25 cellular contexts compared by ENCODE assay signal in genomic region chr6:36639171-36639808, GRCh38. TPM values are rescaled to one million over a fixed set of nuclear protein-coding genes. Genes with fewer than 3 reads are reported as not detected.
A peak's percentile ranks its signal among the peaks of the same experiment; 100 is the strongest.
DNase-seq lines count a peak whose midpoint lies in the region; TF ChIP-seq lines count a peak whose summit lies in the region.
"Had no signal": no experiment of that assay in that cellular context is flagged by ENCODE, and none has a peak within 500 bp of the region (broad histone marks: within the 10 kb centered on the region; RNA-seq: fewer than 3 reads in every experiment).

No MANE protein-coding gene starts in this region.

- no peak overlapping the region for H3K4me3 ChIP-seq in astrocyte of the spinal cord (ENCODE audit: low read depth, low read length)
- no peak overlapping the region for H3K4me3 ChIP-seq in MM.1S (ENCODE audit: low read length)
- H3K4me3 ChIP-seq: SJCRH30 had no signal

- no peak overlapping the region for H3K27ac Mint-ChIP-seq in activated CD4-positive, alpha-beta T cell treated with anti-CD3 and anti-CD28 coated beads, Interleukin-2, amount 10 ng/mL, durations not matched to agents 7 days and 5 days
- no peak overlapping the region for H3K27ac Mint-ChIP-seq in endothelial cell (ENCODE audit: unreplicated experiment)
- H3K27ac Mint-ChIP-seq: HFFc6 had no signal

- peaks cover 2% of the 10 kb centered on the region for H3K27me3 Mint-ChIP-seq in activated CD4-positive, alpha-beta T cell treated with anti-CD3 and anti-CD28 coated beads, Interleukin-2, amount 10 ng/mL, durations not matched to agents 7 days and 5 days
- peaks cover 4% of the 10 kb centered on the region for H3K27me3 Mint-ChIP-seq in endothelial cell (ENCODE audit: unreplicated experiment)

- no peaks in the 10 kb centered on the region for H3K27me3 ChIP-seq in MM.1S (replicated peaks; ENCODE audit: insufficient read depth, low read length)
- H3K27me3 ChIP-seq: SJCRH30 had no signal

- no peak overlapping the region for H3K4me2 ChIP-seq in MM.1S (ENCODE audit: low read depth, low read length)

- TF ChIP-seq CTCF in astrocyte of the spinal cord (IDR thresholded peaks at IDR 0.05; ENCODE audit: low read depth, low read length) (no peak), endothelial cell (IDR thresholded peaks at IDR 0.05; ENCODE audit: unreplicated experiment) (no peak), MM.1S (IDR thresholded peaks at IDR 0.05; ENCODE audit: low read length) (no peak)

- CTCF ChIA-PET in activated CD4-positive, alpha-beta T cell treated with anti-CD3 and anti-CD28 coated beads, Interleukin-2, amount 10 ng/mL, durations not matched to agents 7 days and 5 days (lab: Charles Lee): interaction anchor here (0.7 to 1.0 kb wide), 2 partner anchors 8 to 11 kb away, joined by 3 read pairs; no protein-coding TSS in a partner anchor

- DNase-seq in activated CD4-positive, alpha-beta T cell treated with anti-CD3 and anti-CD28 coated beads, Interleukin-2, amount 10 ng/mL, durations not matched to agents 7 days and 5 days: peak; percentile 42
- DNase-seq in activated CD4-positive, alpha-beta T cell treated with anti-CD3 and anti-CD28 coated beads for 4 hours: no peak
- DNase-seq in astrocyte of the spinal cord (ENCODE audit: low read depth, low spot score): peak; percentile 72
- peak; percentile 40 for DNase-seq in iris pigment epithelial cell (ENCODE audit: low read depth)
- no peak for DNase-seq in endothelial cell (ENCODE audit: low spot score)
- no peak for DNase-seq in MM.1S
- no peak for DNase-seq in HK-2 (ENCODE audit: unreplicated experiment)
- DNase-seq: AML-193, DMS53, GDM1, H7, HFFc6, KBM-7, NCI-H1092 treated with DMSO at 0.1 percent for 48 hours, NCI-H146, NCI-H2029, NCI-H2171, NCI-H345, NCI-H524, NCI-H774, SJCRH30 had no signal

- H3K27ac ChIP-seq in MM.1S (ENCODE audit: low read length): no peak overlapping the region
- H3K27ac ChIP-seq: HL-60, SJCRH30 had no signal

- no peak overlapping the region for H2AFZ ChIP-seq in MM.1S (ENCODE audit: low read length)

- no peaks in the 10 kb centered on the region for H3K9me3 Mint-ChIP-seq in activated CD4-positive, alpha-beta T cell treated with anti-CD3 and anti-CD28 coated beads, Interleukin-2, amount 10 ng/mL, durations not matched to agents 7 days and 5 days
- H3K9me3 Mint-ChIP-seq in endothelial cell (ENCODE audit: unreplicated experiment): no peaks in the 10 kb centered on the region
- H3K9me3 Mint-ChIP-seq: CD14-positive monocyte, HFFc6 had no signal

- H3K4me3 Mint-ChIP-seq in activated CD4-positive, alpha-beta T cell treated with anti-CD3 and anti-CD28 coated beads, Interleukin-2, amount 10 ng/mL, durations not matched to agents 7 days and 5 days: no peak overlapping the region
- H3K4me3 Mint-ChIP-seq in endothelial cell (ENCODE audit: unreplicated experiment): no peak overlapping the region
- H3K4me3 Mint-ChIP-seq: CD14-positive monocyte, HFFc6 had no signal

- H4K20me1 ChIP-seq in MM.1S (ENCODE audit: insufficient read depth, low read length): no peaks in the 10 kb centered on the region

- POLR2A ChIA-PET in activated CD4-positive, alpha-beta T cell treated with anti-CD3 and anti-CD28 coated beads, Interleukin-2, amount 10 ng/mL, durations not matched to agents 7 days and 5 days (lab: Charles Lee): no interaction called here

- H3K9me3 ChIP-seq in MM.1S (replicated peaks; ENCODE audit: insufficient read depth, low read length): no peaks in the 10 kb centered on the region
- H3K9me3 ChIP-seq: SJCRH30 had no signal

- in situ Hi-C loops in astrocyte of the spinal cord (cut with HindIII; ENCODE audit: low sequenced_read_pairs): no loop called here

- H3K9me2 ChIP-seq in MM.1S (replicated peaks; ENCODE audit: insufficient read depth, low read length): no peaks in the 10 kb centered on the region

- H3K4me1 Mint-ChIP-seq in activated CD4-positive, alpha-beta T cell treated with anti-CD3 and anti-CD28 coated beads, Interleukin-2, amount 10 ng/mL, durations not matched to agents 7 days and 5 days: no peaks in the 10 kb centered on the region
- peaks cover 3% of the 10 kb centered on the region for H3K4me1 Mint-ChIP-seq in endothelial cell (ENCODE audit: unreplicated experiment)

- H3K36me3 Mint-ChIP-seq in activated CD4-positive, alpha-beta T cell treated with anti-CD3 and anti-CD28 coated beads, Interleukin-2, amount 10 ng/mL, durations not matched to agents 7 days and 5 days (ENCODE audit: low read depth): no peaks in the 10 kb centered on the region
- H3K36me3 Mint-ChIP-seq in endothelial cell (ENCODE audit: low read depth, unreplicated experiment): no peaks in the 10 kb centered on the region
- H3K36me3 Mint-ChIP-seq: CD14-positive monocyte had no signal

- H3K79me2 ChIP-seq in MM.1S (ENCODE audit: low read length): no peaks in the 10 kb centered on the region

- H3K36me3 ChIP-seq in MM.1S (replicated peaks; ENCODE audit: insufficient read depth, low read length): no peaks in the 10 kb centered on the region
- H3K36me3 ChIP-seq: SJCRH30 had no signal

- H3K9ac ChIP-seq in MM.1S (ENCODE audit: low read length): no peak overlapping the region

- no peaks in the 10 kb centered on the region for H3F3A ChIP-seq in MM.1S (ENCODE audit: insufficient read depth, low read length)

- no peaks in the 10 kb centered on the region for H3K4me1 ChIP-seq in MM.1S (ENCODE audit: low read length)

RNA-seq across cellular contexts. Expression of gene CDKN1A, which starts 39.2 kb away (rescaled TPM):
- 10 to 100 TPM; 36.7 to 39.5 TPM for total RNA-seq in activated CD4-positive, alpha-beta T cell treated with anti-CD3 and anti-CD28 coated beads, Interleukin-2, amount 10 ng/mL, durations not matched to agents 7 days and 5 days
- total RNA-seq in endothelial cell (ENCODE audit: unreplicated experiment): 48.4 TPM

RNA-seq across cellular contexts. Expression of gene SRSF3, which starts 45.1 kb away (rescaled TPM):
- total RNA-seq in activated CD4-positive, alpha-beta T cell treated with anti-CD3 and anti-CD28 coated beads, Interleukin-2, amount 10 ng/mL, durations not matched to agents 7 days and 5 days: 100 to 1,000 TPM; 394 to 441 TPM
- 289 TPM for total RNA-seq in endothelial cell (ENCODE audit: unreplicated experiment)

RNA-seq across cellular contexts. Expression of gene RAB44, which starts 58.3 kb away (rescaled TPM):
- total RNA-seq in activated CD4-positive, alpha-beta T cell treated with anti-CD3 and anti-CD28 coated beads, Interleukin-2, amount 10 ng/mL, durations not matched to agents 7 days and 5 days: under 1 TPM; 0.08 to 0.15 TPM
- total RNA-seq in endothelial cell (ENCODE audit: unreplicated experiment): not detected
- total RNA-seq: A172, H7, HT-29, SJCRH30 had no signal

Comparison
In these comparisons a context has a peak if more than half of its experiments do, and no peak if none do; other contexts are left out.
1. DNase-seq: peak in activated CD4-positive, alpha-beta T cell treated with anti-CD3 and anti-CD28 coated beads, Interleukin-2, amount 10 ng/mL, durations not matched to agents 7 days and 5 days (single experiment), astrocyte of the spinal cord (single experiment) and iris pigment epithelial cell (single experiment); none in activated CD4-positive, alpha-beta T cell treated with anti-CD3 and anti-CD28 coated beads for 4 hours (0 of 2), endothelial cell (single experiment), MM.1S (single experiment) and HK-2 (single experiment).